In the genomic region with DNA sequence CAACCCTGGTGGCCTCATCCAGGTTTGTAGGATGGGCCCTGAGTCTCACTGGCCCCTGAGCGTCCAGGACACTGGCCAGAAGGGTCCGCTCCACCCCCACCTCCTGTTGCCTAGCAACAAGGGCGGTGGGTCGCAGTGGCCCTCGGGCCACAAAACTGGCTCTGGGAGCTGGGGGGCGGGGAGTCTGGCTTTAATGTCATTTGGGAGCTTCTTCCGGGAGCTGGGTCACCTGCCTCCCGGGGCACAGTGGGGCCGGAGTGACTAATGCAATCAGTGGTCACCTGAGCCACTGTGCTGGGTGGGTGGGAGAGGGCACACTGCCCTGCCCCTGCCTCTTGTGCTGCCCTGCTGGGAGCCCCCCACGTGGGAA, we compare ENCODE assay signal across 1 cellular context.
A peak's percentile ranks its signal among the peaks of the same experiment; 100 is the strongest.
TF ChIP-seq lines count a peak whose summit lies in the region.

No MANE protein-coding gene starts in this region.

TF ChIP-seq in K562, 482 proteins besides CTCF, POLR2A, EP300 and RAD21:
- TF ChIP-seq HDAC6 (IDR thresholded peaks at IDR 0.05; ENCODE audit: low read depth, low read length) (no peak), RFX1 (IDR thresholded peaks at IDR 0.05) (peak; percentile 87)
